Comparison of ENCODE assay signal across 14 cellular contexts in the genomic region with DNA sequence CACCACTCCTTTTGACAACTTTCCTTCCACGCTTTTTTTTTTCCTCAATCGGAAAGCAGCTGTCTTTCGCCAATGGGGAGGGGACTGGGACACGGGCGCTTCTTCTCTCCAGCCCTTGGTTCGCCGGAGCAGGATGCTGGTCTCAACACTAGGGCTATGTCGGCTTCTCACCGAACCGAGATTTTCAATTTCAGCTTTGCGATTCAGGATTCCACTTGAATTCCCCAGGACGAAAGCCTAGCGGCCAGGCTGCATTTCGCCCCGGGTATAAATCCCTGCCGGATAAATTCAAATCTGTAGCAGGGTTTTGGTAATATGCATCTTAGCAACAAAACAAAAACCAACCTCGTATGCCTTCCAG.
DNase-seq lines count a peak whose midpoint lies in the region; ATAC-seq lines count a peak whose summit lies in the region.
"Had no signal": no experiment of that assay in that cellular context is flagged by ENCODE, and none has a peak within 500 bp of the region (broad histone marks: within the 10 kb centered on the region; RNA-seq: fewer than 3 reads in every experiment).

No MANE protein-coding gene starts in this region.

- no peak overlapping the region for H3K9ac ChIP-seq in iPS-15b (ENCODE audit: low read depth, low read length)
- H3K9ac ChIP-seq: BLaER1 treated with 17β-estradiol and CSF1 and Interleukin-3, amounts not matched to agents 10 nM and 100 nM had no signal

- no peak for ATAC-seq in stimulated activated effector memory CD8-positive, alpha-beta T cell treated with anti-CD3 and anti-CD28 coated beads, Interleukin-12 subunit alpha, Interleukin-12 subunit beta, amount 100 ng/mL, for 72 hours
- no peak for ATAC-seq in HG02571 (IDR thresholded peaks at IDR 0.05; ENCODE audit: unreplicated experiment)

- H3K4me3 ChIP-seq in iPS-15b (ENCODE audit: low read depth, low read length), result peak overlapping the region; percentile 58

- H3K4me1 Mint-ChIP-seq in activated naive CD4-positive, alpha-beta T cell treated with anti-CD3 and anti-CD28 coated beads, Interleukin-2, amount 50 U/mL, for 24 hours, result no peaks in the 10 kb centered on the region
- H3K4me1 Mint-ChIP-seq in stimulated activated effector memory CD8-positive, alpha-beta T cell treated with anti-CD3 and anti-CD28 coated beads, Interleukin-12 subunit alpha, Interleukin-12 subunit beta, amount 100 ng/mL, for 72 hours, result peaks cover 1% of the 10 kb centered on the region

- H3K9me3 Mint-ChIP-seq in activated naive CD4-positive, alpha-beta T cell treated with anti-CD3 and anti-CD28 coated beads, Interleukin-2, amount 50 U/mL, for 24 hours, result peaks cover 33% of the 10 kb centered on the region
- H3K9me3 Mint-ChIP-seq in stimulated activated effector memory CD8-positive, alpha-beta T cell treated with anti-CD3 and anti-CD28 coated beads, Interleukin-12 subunit alpha, Interleukin-12 subunit beta, amount 100 ng/mL, for 72 hours, result peaks cover 6% of the 10 kb centered on the region

- peaks cover 70% of the 10 kb centered on the region for H3K27me3 Mint-ChIP-seq in activated naive CD4-positive, alpha-beta T cell treated with anti-CD3 and anti-CD28 coated beads, Interleukin-2, amount 50 U/mL, for 24 hours

- H3K4me3 Mint-ChIP-seq in activated naive CD4-positive, alpha-beta T cell treated with anti-CD3 and anti-CD28 coated beads, Interleukin-2, amount 50 U/mL, for 24 hours, result peak overlapping the region; percentile 23
- H3K4me3 Mint-ChIP-seq in stimulated activated effector memory CD8-positive, alpha-beta T cell treated with anti-CD3 and anti-CD28 coated beads, Interleukin-12 subunit alpha, Interleukin-12 subunit beta, amount 100 ng/mL, for 72 hours, result peak overlapping the region; percentile 17

- peaks cover 10% of the 10 kb centered on the region for H3K4me1 ChIP-seq in iPS-15b (ENCODE audit: control insufficient read depth, insufficient read depth, low read length)

- H3K27me3 ChIP-seq in iPS-15b (ENCODE audit: control insufficient read depth, insufficient read depth, low read length), result peaks cover 99% of the 10 kb centered on the region

- no peak for DNase-seq in activated naive CD4-positive, alpha-beta T cell treated with Interleukin-2 at 50 U/mL for 16 hours
- DNase-seq in NCI-H2227 treated with DMSO at 0.1 percent for 48 hours (lab: John Stamatoyannopoulos, UW), result peak; percentile 37
- no peak for DNase-seq in stimulated activated effector memory CD8-positive, alpha-beta T cell treated with anti-CD3 and anti-CD28 coated beads, Interleukin-12 subunit alpha, Interleukin-12 subunit beta, amount 100 ng/mL, for 72 hours (ENCODE audit: low spot score in 2 of 2)
- no peak for DNase-seq in NCI-H2171 treated with DMSO at 0.1 percent for 48 hours (lab: John Stamatoyannopoulos, UW)
- DNase-seq in D341Med (ENCODE audit: low spot score), result no peak
- DNase-seq: adrenal gland, dermis blood vessel endothelial cell, GF-D8, NCI-H1436 treated with DMSO at 0.1 percent for 48 hours, nucleus accumbens had no signal

- no peak overlapping the region for H3K27ac Mint-ChIP-seq in activated naive CD4-positive, alpha-beta T cell treated with anti-CD3 and anti-CD28 coated beads, Interleukin-2, amount 50 U/mL, for 24 hours
- H3K27ac Mint-ChIP-seq in stimulated activated effector memory CD8-positive, alpha-beta T cell treated with anti-CD3 and anti-CD28 coated beads, Interleukin-12 subunit alpha, Interleukin-12 subunit beta, amount 100 ng/mL, for 72 hours, result no peak overlapping the region

- no peaks in the 10 kb centered on the region for H3K36me3 ChIP-seq in iPS-15b (ENCODE audit: control insufficient read depth, insufficient read depth, low read length)
- H3K36me3 ChIP-seq: adrenal gland; BLaER1 treated with 17β-estradiol and CSF1 and Interleukin-3, amounts not matched to agents 10 nM and 100 nM had no signal

- H3K9me3 ChIP-seq in iPS-15b (ENCODE audit: control insufficient read depth, insufficient read depth, low read length), result no peaks in the 10 kb centered on the region
- H3K9me3 ChIP-seq: adrenal gland had no signal

- peaks cover 10% of the 10 kb centered on the region for H3K36me3 Mint-ChIP-seq in activated naive CD4-positive, alpha-beta T cell treated with anti-CD3 and anti-CD28 coated beads, Interleukin-2, amount 50 U/mL, for 24 hours
- H3K36me3 Mint-ChIP-seq in stimulated activated effector memory CD8-positive, alpha-beta T cell treated with anti-CD3 and anti-CD28 coated beads, Interleukin-12 subunit alpha, Interleukin-12 subunit beta, amount 100 ng/mL, for 72 hours, result peaks cover 22% of the 10 kb centered on the region
